In the genomic region with DNA sequence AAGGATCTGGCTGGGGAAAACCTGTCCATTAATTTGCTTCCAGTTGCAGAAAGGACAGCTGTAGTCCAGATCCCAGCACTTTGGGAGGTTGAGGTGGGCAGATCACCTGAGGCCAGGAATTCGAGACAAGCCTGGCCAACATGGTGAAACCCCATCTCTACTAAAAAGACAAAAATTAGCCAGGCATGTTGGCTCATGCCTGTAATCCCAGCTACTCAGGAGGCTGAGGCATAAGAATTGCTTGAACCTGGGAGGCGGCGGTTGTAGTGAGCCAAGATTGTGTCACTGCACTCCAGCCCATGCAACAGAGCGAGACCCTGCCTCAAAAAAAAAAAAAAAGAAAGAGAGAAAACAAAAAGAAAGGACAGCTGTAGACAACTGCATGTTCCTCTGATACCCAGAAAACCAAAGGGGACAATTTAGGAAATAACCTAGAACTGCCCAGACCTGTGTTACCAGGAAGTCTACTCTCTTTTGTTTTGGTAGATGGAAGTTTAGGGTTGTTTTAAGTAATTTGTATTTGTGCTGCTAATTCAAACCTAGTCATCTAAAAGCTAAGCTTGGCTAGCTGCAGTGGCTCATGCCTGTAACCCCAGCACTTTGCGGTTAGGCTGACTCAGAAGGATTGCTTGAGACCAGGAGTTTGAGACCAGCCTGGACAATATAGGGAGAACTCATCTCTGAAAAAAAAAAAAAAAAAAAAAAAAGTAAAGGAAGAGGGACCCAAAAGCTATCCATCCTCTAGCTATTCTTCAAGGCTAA, we compare ENCODE assay signal across 16 cellular contexts. TPM values are rescaled to one million over a fixed set of nuclear protein-coding genes. Genes with fewer than 3 reads are reported as not detected.
DNase-seq lines count a peak whose midpoint lies in the region; ATAC-seq and TF ChIP-seq lines count a peak whose summit lies in the region.
"Had no signal": no experiment of that assay in that cellular context is flagged by ENCODE, and none has a peak within 500 bp of the region (broad histone marks: within the 10 kb centered on the region; RNA-seq: fewer than 3 reads in every experiment).

No MANE protein-coding gene starts in this region.

- no peaks in the 10 kb centered on the region for H3K9me3 ChIP-seq in left lung
- no peaks in the 10 kb centered on the region for H3K9me3 ChIP-seq in sigmoid colon
- H3K9me3 ChIP-seq: BLaER1 treated with 17β-estradiol and CSF1 and Interleukin-3, amounts not matched to agents 10 nM and 100 nM; neutrophil had no signal

- ATAC-seq in HG02610 (IDR thresholded peaks at IDR 0.05; ENCODE audit: unreplicated experiment) (no peak), left lung (no peak)

- no peak for TF ChIP-seq POLR2A in sigmoid colon (IDR thresholded peaks at IDR 0.05)

- no peak for TF ChIP-seq EP300 in sigmoid colon (IDR thresholded peaks at IDR 0.05)

- DNase-seq in H4 (ENCODE audit: low spot score) (peak; percentile 84), NOMO-1 treated with DMSO at 0.1 percent for 48 hours (lab: John Stamatoyannopoulos, UW; ENCODE audit: unreplicated experiment) (peak; percentile 39), choroid plexus epithelial cell (ENCODE audit: low read depth) (peak; percentile 55), myocyte (ENCODE audit: low read depth) (peak; percentile 54), OCI-M2 (lab: John Stamatoyannopoulos, UW; ENCODE audit: unreplicated experiment) (no peak), left lung (no peak), sigmoid colon (no peak)
- DNase-seq: activated naive CD4-positive, alpha-beta T cell treated with anti-CD3 and anti-CD28 coated beads for 36 hours; GOT3; NCI-H1048; NCI-H446 treated with DMSO at 0.1 percent for 48 hours had no signal

- H3K4me1 ChIP-seq in left lung (no peaks in the 10 kb centered on the region), sigmoid colon (no peaks in the 10 kb centered on the region)
- H3K4me1 ChIP-seq: BLaER1 treated with 17β-estradiol and CSF1 and Interleukin-3, amounts not matched to agents 10 nM and 100 nM had no signal

- no peak overlapping the region for H3K4me3 ChIP-seq in choroid plexus epithelial cell (ENCODE audit: low read depth, low read length)
- H3K4me3 ChIP-seq in left lung = no peak overlapping the region
- H3K4me3 ChIP-seq in sigmoid colon = no peak overlapping the region
- H3K4me3 ChIP-seq: BLaER1 treated with 17β-estradiol and CSF1 and Interleukin-3, amounts not matched to agents 10 nM and 100 nM; lung had no signal

- H3K27ac ChIP-seq in left lung = no peak overlapping the region
- H3K27ac ChIP-seq in sigmoid colon = no peak overlapping the region
- H3K27ac ChIP-seq: BLaER1 treated with 17β-estradiol and CSF1 and Interleukin-3, amounts not matched to agents 10 nM and 100 nM; neutrophil had no signal

- intact Hi-C loops in left lung (cut with DNase I) (no loop called here), sigmoid colon (cut with DNase I) (no loop called here)

- H3K27me3 ChIP-seq in left lung (no peaks in the 10 kb centered on the region), sigmoid colon (no peaks in the 10 kb centered on the region)
- H3K27me3 ChIP-seq: BLaER1 treated with 17β-estradiol and CSF1 and Interleukin-3, amounts not matched to agents 10 nM and 100 nM; neutrophil had no signal

- 93 to 96% methylated on average over 5 of the region's 5 CpGs for WGBS in sigmoid colon, 2 donors

- H3K36me3 ChIP-seq in left lung (no peaks in the 10 kb centered on the region), sigmoid colon (no peaks in the 10 kb centered on the region)
- H3K36me3 ChIP-seq: BLaER1 treated with 17β-estradiol and CSF1 and Interleukin-3, amounts not matched to agents 10 nM and 100 nM; neutrophil had no signal

- TF ChIP-seq CTCF in choroid plexus epithelial cell (conservative IDR thresholded peaks at IDR 0.05; ENCODE audit: low read depth, low read length) (no peak), left lung (IDR thresholded peaks at IDR 0.05) (no peak), sigmoid colon (IDR thresholded peaks at IDR 0.05) (no peak)

RNA-seq across cellular contexts. Expression of a gene that starts 22.7 kb away (rescaled TPM):
- 0.12 TPM in 1 of 2 replicates, not detected in the other for total RNA-seq in H4 (2014; rRNA removed; shearing (Covaris generic))
- total RNA-seq in myocyte (not detected in 2 replicates), left lung (not detected), sigmoid colon (not detected)
- polyA plus RNA-seq in myocyte (2012) = not detected
- under 1 TPM in 1 of 3 donors, not detected in 2; 0.03 TPM for polyA plus RNA-seq in sigmoid colon
- total RNA-seq: activated naive CD4-positive, alpha-beta T cell treated with anti-CD3 and anti-CD28 coated beads for 36 hours; endothelial cell of umbilical vein had no signal
- polyA plus RNA-seq: endothelial cell of umbilical vein had no signal

RNA-seq across cellular contexts. Expression of a gene that starts 23.2 kb away (rescaled TPM):
- total RNA-seq in H4 (2014; rRNA removed; shearing (Covaris generic)) = 71.6 and 134 TPM in 2 replicates
- 119 and 133 TPM in 2 replicates for total RNA-seq in myocyte
- 53.6 TPM for polyA plus RNA-seq in myocyte (2012)
- 100 to 1,000 TPM; 140 to 207 TPM for total RNA-seq in left lung
- total RNA-seq in sigmoid colon = 100 to 1,000 TPM; 101 to 118 (median 105) TPM
- 100 to 1,000 TPM; 126 to 270 (median 152) TPM for polyA plus RNA-seq in sigmoid colon

Comparison
In these comparisons a context has a peak if more than half of its experiments do, and no peak if none do; other contexts are left out.
1. DNase-seq: peak in H4 (single experiment), NOMO-1 treated with DMSO at 0.1 percent for 48 hours (single experiment), choroid plexus epithelial cell (single experiment) and myocyte (single experiment); none in OCI-M2 (single experiment), left lung (0 of 2) and sigmoid colon (single experiment).